1 cellular context compared by ENCODE assay signal in genomic region chr6:136786708-136787107, GRCh38.
TF ChIP-seq lines count a peak whose summit lies in the region.

No MANE protein-coding gene starts in this region.

TF ChIP-seq in GM23338, 12 proteins besides CTCF, POLR2A, EP300 and RAD21 (continued from another document):
- TF ChIP-seq ZNF462 (CRISPR knock-in tag; IDR thresholded peaks at IDR 0.05) (no peak), JUNB (IDR thresholded peaks at IDR 0.05; ENCODE audit: unreplicated experiment) (no peak), STAT1 (IDR thresholded peaks at IDR 0.05; ENCODE audit: unreplicated experiment) (no peak), REST (IDR thresholded peaks at IDR 0.05; ENCODE audit: unreplicated experiment) (no peak), ETS1 (IDR thresholded peaks at IDR 0.05) (no peak)
